Comparison of ENCODE assay signal across 22 cellular contexts in the genomic region with DNA sequence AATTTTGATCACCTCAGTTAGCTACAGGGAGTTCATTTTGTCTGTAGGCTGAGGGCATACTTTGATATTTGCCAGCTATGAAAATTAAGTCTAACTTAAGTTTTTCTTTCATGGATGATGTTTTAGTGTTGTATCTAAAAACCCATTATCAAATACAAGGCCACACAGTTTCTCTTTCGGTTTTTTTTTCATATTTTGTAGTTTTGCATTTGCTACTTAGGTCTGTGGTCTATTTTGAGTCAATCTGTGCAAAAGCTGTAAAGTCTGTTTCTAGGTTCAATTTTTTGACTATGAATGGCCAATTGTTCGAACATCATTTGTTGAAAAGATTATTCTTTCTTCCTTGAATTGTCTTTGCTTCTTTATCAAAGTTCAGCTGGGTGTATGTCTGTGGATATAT.
DNase-seq lines count a peak whose midpoint lies in the region; ATAC-seq, FAIRE-seq and TF ChIP-seq lines count a peak whose summit lies in the region.
"Had no signal": no experiment of that assay in that cellular context is flagged by ENCODE, and none has a peak within 500 bp of the region (broad histone marks: within the 10 kb centered on the region; RNA-seq: fewer than 3 reads in every experiment).

No MANE protein-coding gene starts in this region.

- no peak overlapping the region for H3K9ac ChIP-seq in MM.1S (ENCODE audit: low read length)
- H3K9ac ChIP-seq in OCI-LY3 (ENCODE audit: low read length) = no peak overlapping the region
- H3K9ac ChIP-seq in GM12878 (ENCODE audit: control insufficient read depth, insufficient read depth, low read length) = no peak overlapping the region
- H3K9ac ChIP-seq: BLaER1 had no signal

- TF ChIP-seq POLR2A in GM12878 (IDR thresholded peaks at IDR 0.05; ENCODE audit: low read depth, low read length) = no peak

- H3K27ac ChIP-seq in MM.1S (ENCODE audit: low read length) (no peak overlapping the region), OCI-LY3 (ENCODE audit: low read length) (no peak overlapping the region), GM12878 (ENCODE audit: control insufficient read depth, insufficient read depth) (no peak overlapping the region)
- H3K27ac ChIP-seq: BLaER1 had no signal

- H3K36me3 ChIP-seq in MM.1S (replicated peaks; ENCODE audit: insufficient read depth, low read length) = no peaks in the 10 kb centered on the region
- H3K36me3 ChIP-seq in OCI-LY3 (replicated peaks; ENCODE audit: low read depth, low read length) = no peaks in the 10 kb centered on the region
- no peaks in the 10 kb centered on the region for H3K36me3 ChIP-seq in GM12878 (ENCODE audit: control insufficient read depth in 2 of 2, insufficient read depth in 2 of 2, low read length in 1 of 2)
- H3K36me3 ChIP-seq: BE2C, BLaER1 had no signal

- H3K4me3 ChIP-seq in MM.1S (ENCODE audit: low read length) (no peak overlapping the region), OCI-LY3 (ENCODE audit: low read length) (no peak overlapping the region), GM12878 (no peak overlapping the region)
- H3K4me3 ChIP-seq: BLaER1 had no signal

- no peak overlapping the region for H2AFZ ChIP-seq in MM.1S (ENCODE audit: low read length)
- peak overlapping the region; percentile 44; the same call in 1 of the 2 replicates for H2AFZ ChIP-seq in OCI-LY3 (ENCODE audit: low read depth, low read length)
- no peak overlapping the region for H2AFZ ChIP-seq in GM12878 (ENCODE audit: control insufficient read depth, low read depth, low read length)

- WGBS in GM12878 (ENCODE audit: insufficient coverage, insufficient replicate concordance, low lambda C conversion rate, missing lambda C conversion rate) = 0% methylated on average over 2 of the region's 2 CpGs

- no peaks in the 10 kb centered on the region for H3K27me3 ChIP-seq in MM.1S (replicated peaks; ENCODE audit: insufficient read depth, low read length)
- H3K27me3 ChIP-seq in OCI-LY3 (ENCODE audit: low read depth, low read length) = no peaks in the 10 kb centered on the region
- H3K27me3 ChIP-seq in GM12878 (replicated peaks in 1 of 2; ENCODE audit: control insufficient read depth in 2 of 2, insufficient read depth in 2 of 2, low read length in 1 of 2) = no peaks in the 10 kb centered on the region
- H3K27me3 ChIP-seq: BE2C, BLaER1 had no signal

- no peak for TF ChIP-seq CTCF in MM.1S (IDR thresholded peaks at IDR 0.05; ENCODE audit: low read length)
- TF ChIP-seq CTCF in OCI-LY3 (IDR thresholded peaks at IDR 0.05; ENCODE audit: low read depth, low read length) = no peak
- no peak for TF ChIP-seq CTCF in GM12878 (IDR thresholded peaks at IDR 0.05 in 2 of 3, conservative IDR thresholded peaks at IDR 0.05 in 1 of 3; ENCODE audit: control insufficient read depth in 2 of 3, extremely low read depth in 1 of 3, insufficient read depth in 1 of 3, low read depth in 3 of 3, low read length in 3 of 3)

- peak overlapping the region; percentile 7; the same call in 1 of the 2 replicates for H3K4me2 ChIP-seq in MM.1S (ENCODE audit: low read depth, low read length)
- no peak overlapping the region for H3K4me2 ChIP-seq in OCI-LY3 (ENCODE audit: low read length)
- H3K4me2 ChIP-seq in GM12878 (ENCODE audit: control insufficient read depth, insufficient read depth) = no peak overlapping the region
- H3K4me2 ChIP-seq: BLaER1 had no signal

- peak; percentile 53 for ATAC-seq in GM12878

- H3F3A ChIP-seq in MM.1S (ENCODE audit: insufficient read depth, low read length) = no peaks in the 10 kb centered on the region

- POLR2A ChIA-PET in GM12878 (lab: Charles Lee) = no interaction called here

- CTCF ChIA-PET in GM12878 (lab: Yijun Ruan, JAX) = interaction anchor here (0.7 kb wide), 1 partner anchor 308 kb away, joined by 3 read pairs; no protein-coding TSS in a partner anchor

- H4K20me1 ChIP-seq in MM.1S (ENCODE audit: insufficient read depth, low read length) (no peaks in the 10 kb centered on the region), OCI-LY3 (ENCODE audit: insufficient read depth, low read length) (no peaks in the 10 kb centered on the region), GM12878 (ENCODE audit: control insufficient read depth, insufficient read depth) (no peaks in the 10 kb centered on the region)
- H4K20me1 ChIP-seq: BLaER1 had no signal

- intact Hi-C loops in GM12878 (cut with micrococcal nuclease; ENCODE audit: unreplicated experiment) = no loop called here

- TF ChIP-seq RAD21 in GM12878 (IDR thresholded peaks at IDR 0.05; ENCODE audit: insufficient read depth, low read depth, low read length) = no peak

- RAD21 ChIA-PET in GM12878 (lab: Charles Lee; ENCODE audit: unreplicated experiment) = no interaction called here

- H3K79me2 ChIP-seq in MM.1S (ENCODE audit: low read length) = no peaks in the 10 kb centered on the region
- no peaks in the 10 kb centered on the region for H3K79me2 ChIP-seq in OCI-LY3 (ENCODE audit: low read length)
- no peaks in the 10 kb centered on the region for H3K79me2 ChIP-seq in GM12878 (ENCODE audit: control insufficient read depth, insufficient read depth, low read length)

- H3K9me2 ChIP-seq in MM.1S (replicated peaks; ENCODE audit: insufficient read depth, low read length) = no peaks in the 10 kb centered on the region

- DNase-seq in MM.1S = no peak
- no peak for DNase-seq in GM12878 (ENCODE audit: low read depth, low spot score)
- DNase-seq in SKM-1 treated with dmso at 0.1 percent for 144 hours (lab: John Stamatoyannopoulos, UW; ENCODE audit: unreplicated experiment) = no peak
- no peak for DNase-seq in DMS153 (lab: John Stamatoyannopoulos, UW)
- DNase-seq in NCI-H2171 (lab: John Stamatoyannopoulos, UW) = no peak
- DNase-seq: 8988T; ACHN; BE2C; C1 segment of cervical spinal cord; CD4-positive, alpha-beta memory T cell; CD4-positive, CD25-positive, alpha-beta regulatory T cell; CD8-positive, alpha-beta memory T cell; COR-L47; DMS 273 treated with DMSO at 0.1 percent for 48 hours; DMS79 treated with DMSO at 0.1 percent for 48 hours; GF-D8 had no signal

- TF ChIP-seq EP300 in GM12878 (IDR thresholded peaks at IDR 0.05; ENCODE audit: borderline replicate concordance in 1 of 2, control insufficient read depth in 1 of 2, low read depth in 2 of 2, low read length in 2 of 2) = no peak

- in situ Hi-C loops in GM12878 (cut with MboI) = no loop called here

- no peak for FAIRE-seq in GM12878 (lab: Jason Lieb, UNC)
- FAIRE-seq: A204.1, G401.6, GM12892, GM19239 had no signal

- H3K9me3 ChIP-seq in MM.1S (replicated peaks; ENCODE audit: insufficient read depth, low read length) = no peaks in the 10 kb centered on the region
- H3K9me3 ChIP-seq in OCI-LY3 (ENCODE audit: insufficient read depth, low read length) = no peaks in the 10 kb centered on the region
- no peaks in the 10 kb centered on the region for H3K9me3 ChIP-seq in GM12878 (replicated peaks; ENCODE audit: control insufficient read depth, insufficient read depth, low read length)
- H3K9me3 ChIP-seq: BE2C, BLaER1 had no signal

- SMC1A ChIA-PET in GM12878 (lab: Charles Lee; ENCODE audit: uncharacterized antibody, unreplicated experiment) = interaction anchor here (0.9 kb wide), 1 partner anchor 14 kb away, joined by 4 read pairs; no protein-coding TSS in a partner anchor

- BruUV-seq in GM12878 (replicated peaks; lab: Mats Ljungman, UMichigan) = no TSS peak

- H3K4me1 ChIP-seq in MM.1S (ENCODE audit: low read length) (no peaks in the 10 kb centered on the region), OCI-LY3 (ENCODE audit: low read length) (no peaks in the 10 kb centered on the region), GM12878 (ENCODE audit: control insufficient read depth, insufficient read depth, low read length) (no peaks in the 10 kb centered on the region)
- H3K4me1 ChIP-seq: BE2C, BLaER1 had no signal

TF ChIP-seq in GM12878, 131 proteins besides CTCF, POLR2A, EP300 and RAD21 (continues in another document):
- TF ChIP-seq ESRRA (IDR thresholded peaks at IDR 0.05; ENCODE audit: low read length) = no peak
- TF ChIP-seq ZBED1 (IDR thresholded peaks at IDR 0.05; ENCODE audit: borderline replicate concordance) = no peak
- TF ChIP-seq, protein P1, sequence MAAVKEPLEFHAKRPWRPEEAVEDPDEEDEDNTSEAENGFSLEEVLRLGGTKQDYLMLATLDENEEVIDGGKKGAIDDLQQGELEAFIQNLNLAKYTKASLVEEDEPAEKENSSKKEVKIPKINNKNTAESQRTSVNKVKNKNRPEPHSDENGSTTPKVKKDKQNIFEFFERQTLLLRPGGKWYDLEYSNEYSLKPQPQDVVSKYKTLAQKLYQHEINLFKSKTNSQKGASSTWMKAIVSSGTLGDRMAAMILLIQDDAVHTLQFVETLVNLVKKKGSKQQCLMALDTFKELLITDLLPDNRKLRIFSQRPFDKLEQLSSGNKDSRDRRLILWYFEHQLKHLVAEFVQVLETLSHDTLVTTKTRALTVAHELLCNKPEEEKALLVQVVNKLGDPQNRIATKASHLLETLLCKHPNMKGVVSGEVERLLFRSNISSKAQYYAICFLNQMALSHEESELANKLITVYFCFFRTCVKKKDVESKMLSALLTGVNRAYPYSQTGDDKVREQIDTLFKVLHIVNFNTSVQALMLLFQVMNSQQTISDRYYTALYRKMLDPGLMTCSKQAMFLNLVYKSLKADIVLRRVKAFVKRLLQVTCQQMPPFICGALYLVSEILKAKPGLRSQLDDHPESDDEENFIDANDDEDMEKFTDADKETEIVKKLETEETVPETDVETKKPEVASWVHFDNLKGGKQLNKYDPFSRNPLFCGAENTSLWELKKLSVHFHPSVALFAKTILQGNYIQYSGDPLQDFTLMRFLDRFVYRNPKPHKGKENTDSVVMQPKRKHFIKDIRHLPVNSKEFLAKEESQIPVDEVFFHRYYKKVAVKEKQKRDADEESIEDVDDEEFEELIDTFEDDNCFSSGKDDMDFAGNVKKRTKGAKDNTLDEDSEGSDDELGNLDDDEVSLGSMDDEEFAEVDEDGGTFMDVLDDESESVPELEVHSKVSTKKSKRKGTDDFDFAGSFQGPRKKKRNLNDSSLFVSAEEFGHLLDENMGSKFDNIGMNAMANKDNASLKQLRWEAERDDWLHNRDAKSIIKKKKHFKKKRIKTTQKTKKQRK (IDR thresholded peaks at IDR 0.05; ENCODE audit: low read depth, low read length) = no peak
- no peak for TF ChIP-seq NR2C2 (IDR thresholded peaks at IDR 0.05; ENCODE audit: borderline replicate concordance, control insufficient read depth, insufficient read length, low read depth)
- TF ChIP-seq, protein P2, sequence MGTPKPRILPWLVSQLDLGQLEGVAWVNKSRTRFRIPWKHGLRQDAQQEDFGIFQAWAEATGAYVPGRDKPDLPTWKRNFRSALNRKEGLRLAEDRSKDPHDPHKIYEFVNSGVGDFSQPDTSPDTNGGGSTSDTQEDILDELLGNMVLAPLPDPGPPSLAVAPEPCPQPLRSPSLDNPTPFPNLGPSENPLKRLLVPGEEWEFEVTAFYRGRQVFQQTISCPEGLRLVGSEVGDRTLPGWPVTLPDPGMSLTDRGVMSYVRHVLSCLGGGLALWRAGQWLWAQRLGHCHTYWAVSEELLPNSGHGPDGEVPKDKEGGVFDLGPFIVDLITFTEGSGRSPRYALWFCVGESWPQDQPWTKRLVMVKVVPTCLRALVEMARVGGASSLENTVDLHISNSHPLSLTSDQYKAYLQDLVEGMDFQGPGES (IDR thresholded peaks at IDR 0.05) = no peak
- TF ChIP-seq SPI1 (IDR thresholded peaks at IDR 0.05; ENCODE audit: borderline replicate concordance, insufficient read depth, low read depth, low read length) = no peak
- TF ChIP-seq BCL11A (IDR thresholded peaks at IDR 0.05; ENCODE audit: low read depth, low read length) = no peak
